7 cellular contexts compared by ENCODE assay signal in the genomic region with DNA sequence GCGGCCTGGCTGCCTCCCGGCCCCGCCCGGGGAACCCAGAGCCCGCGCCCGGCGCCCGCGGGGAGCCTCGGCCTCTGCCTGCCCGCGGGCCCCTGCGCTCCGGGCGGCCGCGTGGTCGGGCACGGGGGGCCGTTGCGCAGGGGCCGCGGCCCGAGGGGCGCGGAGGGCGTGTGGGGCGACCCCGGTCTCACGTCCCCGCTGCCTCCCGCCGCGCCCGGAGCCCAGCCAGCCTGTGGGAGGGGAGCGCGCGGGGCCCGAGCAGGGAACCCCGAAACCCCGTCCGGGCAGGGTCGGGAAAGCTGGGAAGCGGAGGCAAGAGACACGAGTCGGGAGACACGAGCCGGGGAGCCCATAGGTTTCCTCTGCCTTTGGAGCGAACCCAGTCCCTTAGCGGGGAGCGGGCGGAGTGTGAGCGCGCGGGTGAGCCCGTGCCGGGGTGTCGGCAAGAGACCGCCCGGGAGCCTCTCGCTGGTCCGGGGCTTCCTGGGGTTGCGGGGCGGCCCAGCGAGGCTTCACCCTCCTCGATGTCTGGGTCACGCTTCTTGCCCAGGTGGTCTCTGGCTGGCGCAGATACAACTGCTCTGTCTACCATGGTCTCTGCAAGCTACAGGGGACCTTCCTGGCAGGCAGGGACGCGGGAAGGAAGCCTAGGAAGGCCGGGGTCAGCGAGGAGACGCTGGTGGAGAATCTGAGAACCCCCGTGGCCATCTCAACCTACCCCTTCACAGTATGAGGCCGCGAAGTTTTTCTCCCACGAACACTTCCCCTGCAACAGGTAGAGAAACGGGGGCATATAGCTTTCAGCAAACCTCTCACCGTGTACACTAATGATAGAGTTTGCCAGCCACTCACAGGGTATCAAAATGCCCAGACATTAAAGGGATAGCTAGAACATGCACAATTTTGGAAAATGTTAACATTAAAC. TPM values are rescaled to one million over a fixed set of nuclear protein-coding genes. Genes with fewer than 3 reads are reported as not detected.
A peak's percentile ranks its signal among the peaks of the same experiment; 100 is the strongest.
DNase-seq lines count a peak whose midpoint lies in the region; ATAC-seq and TF ChIP-seq lines count a peak whose summit lies in the region.

No MANE protein-coding gene starts in this region.

- H3K27me3 Mint-ChIP-seq in activated T-helper 17 cell treated with anti-CD3 and anti-CD28 coated beads, Interleukin-2, amount 50 U/mL, for 72 hours = peaks cover 49% of the 10 kb centered on the region

- H3K9me3 ChIP-seq in right atrium auricular region (no peaks in the 10 kb centered on the region), skeletal muscle satellite cell (replicated peaks; ENCODE audit: low read length) (no peaks in the 10 kb centered on the region)

- H3K27me3 ChIP-seq in right atrium auricular region = peaks cover 0 to 10% of the 10 kb centered on the region in 2 donors
- H3K27me3 ChIP-seq in skeletal muscle satellite cell (ENCODE audit: control insufficient read depth, insufficient read depth, low read length) = no peaks in the 10 kb centered on the region

- peak overlapping the region; percentile 56 for H3K4me3 Mint-ChIP-seq in activated T-helper 17 cell treated with anti-CD3 and anti-CD28 coated beads, Interleukin-2, amount 50 U/mL, for 72 hours

- peak; percentile 33 for TF ChIP-seq POLR2A in GM18526 (IDR thresholded peaks at IDR 0.05; ENCODE audit: extremely low read depth, insufficient read length)

- peak overlapping the region; percentile 85 for H3K9ac ChIP-seq in skeletal muscle satellite cell (ENCODE audit: low read depth, low read length)

- no peaks in the 10 kb centered on the region for H3K9me3 Mint-ChIP-seq in activated T-helper 17 cell treated with anti-CD3 and anti-CD28 coated beads, Interleukin-2, amount 50 U/mL, for 72 hours

- peak overlapping the region in 1 of 2 donors; percentile 59 for H3K27ac ChIP-seq in right atrium auricular region

- H3K36me3 Mint-ChIP-seq in activated T-helper 17 cell treated with anti-CD3 and anti-CD28 coated beads, Interleukin-2, amount 50 U/mL, for 72 hours (ENCODE audit: low read depth) = no peaks in the 10 kb centered on the region

- H3K4me1 ChIP-seq in right atrium auricular region (peaks cover 0 to 8% of the 10 kb centered on the region in 2 donors), skeletal muscle satellite cell (ENCODE audit: control insufficient read depth, insufficient read depth, low read length) (peaks cover 18% of the 10 kb centered on the region)

- H3K4me1 Mint-ChIP-seq in activated T-helper 17 cell treated with anti-CD3 and anti-CD28 coated beads, Interleukin-2, amount 50 U/mL, for 72 hours = peaks cover 5% of the 10 kb centered on the region

- ATAC-seq in HG03354 (IDR thresholded peaks at IDR 0.05; ENCODE audit: poor library complexity, severe bottlenecking, unreplicated experiment) = peak; percentile 24
- peak; percentile 15 for ATAC-seq in activated T-helper 17 cell treated with anti-CD3 and anti-CD28 coated beads, Interleukin-2, amount 50 U/mL, for 72 hours (replicated peaks)

- no peak overlapping the region for H3K27ac Mint-ChIP-seq in activated T-helper 17 cell treated with anti-CD3 and anti-CD28 coated beads, Interleukin-2, amount 50 U/mL, for 72 hours

- DNase-seq in right atrium auricular region (ENCODE audit: low spot score) = no peak
- DNase-seq in SHP77 (lab: John Stamatoyannopoulos, UW) = no peak
- no peak for DNase-seq in OCI-M2 (lab: John Stamatoyannopoulos, UW; ENCODE audit: unreplicated experiment)

- H3K36me3 ChIP-seq in right atrium auricular region = no peaks in the 10 kb centered on the region
- H3K36me3 ChIP-seq in skeletal muscle satellite cell (ENCODE audit: insufficient read depth, low read length) = peaks cover 4% of the 10 kb centered on the region

- TF ChIP-seq CTCF in right atrium auricular region (IDR thresholded peaks at IDR 0.05) = no peak

- H3K4me2 ChIP-seq in skeletal muscle satellite cell (ENCODE audit: low read length) = peak overlapping the region; percentile 96

- H3K4me3 ChIP-seq in right atrium auricular region = peak overlapping the region; percentile 35 to 74
- peak overlapping the region; percentile 78 for H3K4me3 ChIP-seq in skeletal muscle satellite cell (ENCODE audit: low read length)

RNA-seq across cellular contexts. Expression of a gene that starts 0.6 kb away (rescaled TPM):
- under 1 TPM; 0.74 to 0.82 TPM for total RNA-seq in activated T-helper 17 cell treated with anti-CD3 and anti-CD28 coated beads, Interleukin-2, amount 50 U/mL, for 72 hours
- total RNA-seq in right atrium auricular region = 1 to 10 TPM; 1.9 to 4.4 TPM
- 9.1 and 10.9 TPM in 2 replicates for total RNA-seq in skeletal muscle satellite cell (2012; rRNA removed)

RNA-seq across cellular contexts. Expression of a gene that starts 40.1 kb away (rescaled TPM):
- total RNA-seq in activated T-helper 17 cell treated with anti-CD3 and anti-CD28 coated beads, Interleukin-2, amount 50 U/mL, for 72 hours = not detected
- total RNA-seq in right atrium auricular region = 10 to 100 TPM; 14.7 to 19.7 TPM
- total RNA-seq in skeletal muscle satellite cell (2012; rRNA removed) = 118 and 290 TPM in 2 replicates

Comparison
In these comparisons a context has a peak if more than half of its experiments do, and no peak if none do; other contexts are left out.
1. RNA of a gene that starts 40.1 kb away (total RNA-seq): 14.7 to 19.7 TPM in right atrium auricular region; not detected in activated T-helper 17 cell treated with anti-CD3 and anti-CD28 coated beads, Interleukin-2, amount 50 U/mL, for 72 hours; every median in the first group is over 10 times any median in the second.